21 cellular contexts compared by ENCODE assay signal in genomic region chr14:54809767-54810166, GRCh38.
"Had no signal": no experiment of that assay in that cellular context is flagged by ENCODE, and none has a peak within 500 bp of the region (broad histone marks: within the 10 kb centered on the region; RNA-seq: fewer than 3 reads in every experiment).

No MANE protein-coding gene starts in this region.

- H3K9me3 ChIP-seq: body of pancreas, colonic mucosa, esophagus squamous epithelium, prostate gland, thoracic aorta had no signal

- H3K36me3 Mint-ChIP-seq: activated naive CD4-positive, alpha-beta T cell treated with anti-CD3 and anti-CD28 coated beads, Interleukin-2, amount 50 U/mL, for 72 hours; mesothelial cell of epicardium had no signal

- H3K27ac ChIP-seq: body of pancreas, colonic mucosa, esophagus squamous epithelium, hepatocyte, prostate gland, skin epidermis, thoracic aorta, VCaP had no signal

- H3K4me3 Mint-ChIP-seq: mesothelial cell of epicardium, nephron progenitor cell had no signal

- DNase-seq: activated CD4-positive, alpha-beta T cell treated with anti-CD3 and anti-CD28 coated beads for 1 hour; activated effector memory CD4-positive, alpha-beta T cell treated with Interleukin-2 at 50 U/mL for 16 hours; activated T-cell treated with anti-CD3 and anti-CD28 coated beads, Interleukin-2, amount 50 U/mL, for 1 hour; body of pancreas; caudate nucleus; colonic mucosa; effector CD4-positive, alpha-beta T cell; esophagus squamous epithelium; islet precursor cell; nephron progenitor cell; occipital lobe; right cardiac atrium had no signal

- H3K27ac Mint-ChIP-seq: activated naive CD4-positive, alpha-beta T cell treated with anti-CD3 and anti-CD28 coated beads, Interleukin-2, amount 50 U/mL, for 72 hours; mesothelial cell of epicardium; nephron progenitor cell had no signal

- H3K27me3 ChIP-seq: body of pancreas, colonic mucosa, hepatocyte had no signal

- H3K4me3 ChIP-seq: body of pancreas, colonic mucosa, esophagus squamous epithelium, hepatocyte, lung, prostate gland, skin epidermis, thoracic aorta had no signal

- H3K36me3 ChIP-seq: colonic mucosa, esophagus squamous epithelium, prostate gland, thoracic aorta had no signal

- ATAC-seq: body of pancreas, right cardiac atrium had no signal

- H3K4me1 ChIP-seq: body of pancreas, colonic mucosa, prostate gland had no signal

- FAIRE-seq: urothelium cell line had no signal

- H3K9me3 Mint-ChIP-seq: activated naive CD4-positive, alpha-beta T cell treated with anti-CD3 and anti-CD28 coated beads, Interleukin-2, amount 50 U/mL, for 72 hours; mesothelial cell of epicardium; nephron progenitor cell had no signal
